In genomic region chr2:225041871-225042799, GRCh38 we compare ENCODE assay signal across 8 cellular contexts. TPM values are rescaled to one million over a fixed set of nuclear protein-coding genes. Genes with fewer than 3 reads are reported as not detected.
DNase-seq lines count a peak whose midpoint lies in the region; ATAC-seq and TF ChIP-seq lines count a peak whose summit lies in the region.

Gene DOCK10, minus strand, starts transcription at chr2:225042468. Its CDS starts 94 bp downstream, at chr2:225042374.

- H2BK15ac ChIP-seq in mesenchymal stem cell (ENCODE audit: low read depth, poor library complexity, severe bottlenecking), result peak within 1 kb of the TSS; percentile 86

- peak; percentile 6 for TF ChIP-seq CTCF in GM10248 (IDR thresholded peaks at IDR 0.05; ENCODE audit: control extremely low read depth, extremely low read depth, low read depth, missing control alignments)
- 0 out of 2 replicates have a peak, but pooled peaks have one; percentile 2 for TF ChIP-seq CTCF in LNCaP clone FGC (IDR thresholded peaks at IDR 0.05; ENCODE audit: control insufficient read depth, extremely low read depth, insufficient read depth)

- DNase-seq in GM10248 (ENCODE audit: extremely low spot score) (peak; percentile 53), LNCaP clone FGC (ENCODE audit: low read depth) (no peak), mesenchymal stem cell (peak; percentile 42), SW480 (ENCODE audit: low spot score) (no peak)
- peak; percentile 63 to 74 for DNase-seq in activated CD4-positive, alpha-beta T cell treated with anti-CD3 and anti-CD28 coated beads, Interleukin-2, amount 50 U/mL, for 4 hours
- DNase-seq in effector CD4-positive, alpha-beta T cell, result peak; percentile 36
- peak; percentile 66 to 71 for DNase-seq in stimulated activated CD8-positive, alpha-beta memory T cell treated with anti-CD3 and anti-CD28 coated beads, Interleukin-15, amount 100 ng/mL, for 4 hours (ENCODE audit: low read depth in 2 of 2)

- under 1% methylated on average over 66 of the region's 112 CpGs for WGBS in mesenchymal stem cell

- H3K4me3 ChIP-seq in LNCaP clone FGC (ENCODE audit: low read depth, low read length), result 0 out of 2 replicates have a peak within 1 kb of the TSS, but pooled peaks have one; percentile 21
- H3K4me3 ChIP-seq in mesenchymal stem cell (ENCODE audit: insufficient read depth in 1 of 2, low read depth in 1 of 2, low read length in 2 of 2), result peak within 1 kb of the TSS; percentile 80 to 88

- peak within 1 kb of the TSS in 1 of 2 experiments; percentile 24 for H2BK12ac ChIP-seq in mesenchymal stem cell (ENCODE audit: low read length in 2 of 2)

- H3K4ac ChIP-seq in mesenchymal stem cell (ENCODE audit: low read depth in 1 of 2, low read length in 2 of 2), result peak within 1 kb of the TSS in 1 of 2 experiments; percentile 28

- no peak within 1 kb of the TSS for H2AK5ac ChIP-seq in mesenchymal stem cell (ENCODE audit: low read length, severe bottlenecking)

- H3K4me1 ChIP-seq in mesenchymal stem cell (ENCODE audit: control insufficient read depth, insufficient read depth, low read depth, low read length), result peaks cover 12% of the 10 kb centered on the region

- H4K91ac ChIP-seq in mesenchymal stem cell (ENCODE audit: low read length), result peak within 1 kb of the TSS; percentile 16

- peak within 1 kb of the TSS; percentile 55 for H2BK120ac ChIP-seq in mesenchymal stem cell (ENCODE audit: low read depth, low read length)

- CTCF ChIA-PET in GM10248 (lab: Yijun Ruan, JAX), result interaction anchor here (0.7 to 1.6 kb wide), 7 partner anchors 8 to 460 kb away, joined by 3 to 6 read pairs (median 3); no protein-coding TSS in a partner anchor

- peaks cover 12% of the 10 kb centered on the region for H3K79me1 ChIP-seq in mesenchymal stem cell (replicated peaks; ENCODE audit: low read length, poor library complexity, severe bottlenecking)

- peak within 1 kb of the TSS; percentile 70 for H2AFZ ChIP-seq in mesenchymal stem cell (ENCODE audit: low read depth, low read length)

- peak; percentile 19 for ATAC-seq in GM21619 (IDR thresholded peaks at IDR 0.05; ENCODE audit: unreplicated experiment)

- peak within 1 kb of the TSS; percentile 84 for H3K9ac ChIP-seq in mesenchymal stem cell (ENCODE audit: low read length)

- peak within 1 kb of the TSS; percentile 23 to 42 for H3K18ac ChIP-seq in mesenchymal stem cell (ENCODE audit: low read depth in 1 of 2, low read length in 2 of 2)

- H3K4me2 ChIP-seq in mesenchymal stem cell (ENCODE audit: low read length, poor library complexity, severe bottlenecking), result peak within 1 kb of the TSS; percentile 97

- no peaks in the 10 kb centered on the region for H3K9me3 ChIP-seq in mesenchymal stem cell (ENCODE audit: control insufficient read depth, low read length)

- H3K27me3 ChIP-seq in mesenchymal stem cell (ENCODE audit: control insufficient read depth in 1 of 2, insufficient read depth in 1 of 2, low read length in 2 of 2), result no peaks in the 10 kb centered on the region

- no peaks in the 10 kb centered on the region for H3K36me3 ChIP-seq in mesenchymal stem cell (ENCODE audit: control insufficient read depth in 1 of 2, insufficient read depth in 2 of 2, low read depth in 1 of 2, low read length in 2 of 2)

- no peak within 1 kb of the TSS for H3K27ac ChIP-seq in mesenchymal stem cell (ENCODE audit: low read length, poor library complexity, severe bottlenecking)

- H2BK5ac ChIP-seq in mesenchymal stem cell (ENCODE audit: low read depth, low read length, poor library complexity, severe bottlenecking), result no peak within 1 kb of the TSS

- H4K8ac ChIP-seq in mesenchymal stem cell (ENCODE audit: low read length), result no peak within 1 kb of the TSS

- POLR2A ChIA-PET in GM10248 (lab: Yijun Ruan, JAX), result no interaction called here

- peak within 1 kb of the TSS in 1 of 2 experiments; percentile 36 for H3K23ac ChIP-seq in mesenchymal stem cell (ENCODE audit: low read length in 2 of 2)

- H3K14ac ChIP-seq in mesenchymal stem cell (ENCODE audit: low read length in 2 of 2), result no peak within 1 kb of the TSS

RNA-seq across cellular contexts. Expression of gene DOCK10, which starts in this region (rescaled TPM):
- polyA plus RNA-seq in mesenchymal stem cell (2013, experiment 1 of 2), result 5.5 TPM
- polyA plus RNA-seq in mesenchymal stem cell (2013, experiment 2 of 2), result 5.1 TPM

Comparison
In these comparisons a context has a peak if more than half of its experiments do, and no peak if none do; other contexts are left out.
1. DNase-seq: peak in GM10248 (single experiment), activated CD4-positive, alpha-beta T cell treated with anti-CD3 and anti-CD28 coated beads, Interleukin-2, amount 50 U/mL, for 4 hours (2 of 2), effector CD4-positive, alpha-beta T cell (single experiment), mesenchymal stem cell (single experiment) and stimulated activated CD8-positive, alpha-beta memory T cell treated with anti-CD3 and anti-CD28 coated beads, Interleukin-15, amount 100 ng/mL, for 4 hours (2 of 2); none in LNCaP clone FGC (single experiment) and SW480 (single experiment).